In genomic region chr1:144537234-144537633, GRCh38 we compare ENCODE assay signal across 2 cellular contexts. TPM values are rescaled to one million over a fixed set of nuclear protein-coding genes. Genes with fewer than 3 reads are reported as not detected.
"Had no signal": no experiment of that assay in that cellular context is flagged by ENCODE, and none has a peak within 500 bp of the region (broad histone marks: within the 10 kb centered on the region; RNA-seq: fewer than 3 reads in every experiment).

No MANE protein-coding gene starts in this region.

RNA-seq across cellular contexts. Expression of gene PPIAL4F, which starts 55.5 kb away (rescaled TPM):
- total RNA-seq: G401, GM12878 had no signal
